1 cellular context compared by ENCODE assay signal in the genomic region with DNA sequence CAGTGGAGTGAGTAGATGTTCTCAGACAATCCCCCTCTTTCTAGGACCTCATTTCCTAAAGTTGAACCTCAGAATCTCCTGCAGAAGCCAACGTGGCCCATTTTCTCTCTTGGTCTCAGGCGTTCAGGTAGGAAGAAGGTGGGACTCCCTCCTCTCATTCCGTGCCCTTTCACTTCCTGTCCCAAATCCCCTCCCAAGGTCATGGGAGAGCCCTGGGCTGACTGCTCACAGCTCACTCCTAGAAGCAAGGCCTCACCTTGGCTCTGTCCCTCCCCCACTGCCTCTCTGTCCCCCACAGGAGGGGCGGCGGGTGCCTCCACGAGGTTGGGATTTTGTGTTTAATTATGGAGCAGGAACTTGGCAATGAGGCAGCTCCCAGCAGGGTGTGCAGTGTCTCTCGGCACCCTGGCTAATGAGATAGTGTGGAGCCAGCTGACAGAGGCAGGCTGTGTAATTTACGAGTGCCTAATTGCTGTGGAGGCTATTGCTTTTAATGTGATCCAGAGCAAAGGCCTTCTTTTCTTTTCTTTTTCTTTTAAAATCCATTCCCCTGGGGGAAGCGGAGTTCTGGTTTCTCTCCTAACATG.
TF ChIP-seq lines count a peak whose summit lies in the region.

No MANE protein-coding gene starts in this region.

TF ChIP-seq in HepG2, 621 proteins besides CTCF, POLR2A, EP300 and RAD21 (continued from another document and continues in another):
- TF ChIP-seq, protein P1, sequence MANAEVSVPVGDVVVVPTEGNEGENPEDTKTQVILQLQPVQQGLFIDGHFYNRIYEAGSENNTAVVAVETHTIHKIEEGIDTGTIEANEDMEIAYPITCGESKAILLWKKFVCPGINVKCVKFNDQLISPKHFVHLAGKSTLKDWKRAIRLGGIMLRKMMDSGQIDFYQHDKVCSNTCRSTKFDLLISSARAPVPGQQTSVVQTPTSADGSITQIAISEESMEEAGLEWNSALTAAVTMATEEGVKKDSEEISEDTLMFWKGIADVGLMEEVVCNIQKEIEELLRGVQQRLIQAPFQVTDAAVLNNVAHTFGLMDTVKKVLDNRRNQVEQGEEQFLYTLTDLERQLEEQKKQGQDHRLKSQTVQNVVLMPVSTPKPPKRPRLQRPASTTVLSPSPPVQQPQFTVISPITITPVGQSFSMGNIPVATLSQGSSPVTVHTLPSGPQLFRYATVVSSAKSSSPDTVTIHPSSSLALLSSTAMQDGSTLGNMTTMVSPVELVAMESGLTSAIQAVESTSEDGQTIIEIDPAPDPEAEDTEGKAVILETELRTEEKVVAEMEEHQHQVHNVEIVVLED (CRISPR knock-in tag; IDR thresholded peaks at IDR 0.05; ENCODE audit: borderline replicate concordance), result no peak
- TF ChIP-seq, protein P2, sequence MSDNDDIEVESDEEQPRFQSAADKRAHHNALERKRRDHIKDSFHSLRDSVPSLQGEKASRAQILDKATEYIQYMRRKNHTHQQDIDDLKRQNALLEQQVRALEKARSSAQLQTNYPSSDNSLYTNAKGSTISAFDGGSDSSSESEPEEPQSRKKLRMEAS (IDR thresholded peaks at IDR 0.05), result 0 out of 2 replicates have a peak, but pooled peaks have one; percentile 23
- no peak for TF ChIP-seq CREB1 (IDR thresholded peaks at IDR 0.05)
- TF ChIP-seq CREB1 (CRISPR knock-in tag; IDR thresholded peaks at IDR 0.05), result no peak
- TF ChIP-seq, protein P3, sequence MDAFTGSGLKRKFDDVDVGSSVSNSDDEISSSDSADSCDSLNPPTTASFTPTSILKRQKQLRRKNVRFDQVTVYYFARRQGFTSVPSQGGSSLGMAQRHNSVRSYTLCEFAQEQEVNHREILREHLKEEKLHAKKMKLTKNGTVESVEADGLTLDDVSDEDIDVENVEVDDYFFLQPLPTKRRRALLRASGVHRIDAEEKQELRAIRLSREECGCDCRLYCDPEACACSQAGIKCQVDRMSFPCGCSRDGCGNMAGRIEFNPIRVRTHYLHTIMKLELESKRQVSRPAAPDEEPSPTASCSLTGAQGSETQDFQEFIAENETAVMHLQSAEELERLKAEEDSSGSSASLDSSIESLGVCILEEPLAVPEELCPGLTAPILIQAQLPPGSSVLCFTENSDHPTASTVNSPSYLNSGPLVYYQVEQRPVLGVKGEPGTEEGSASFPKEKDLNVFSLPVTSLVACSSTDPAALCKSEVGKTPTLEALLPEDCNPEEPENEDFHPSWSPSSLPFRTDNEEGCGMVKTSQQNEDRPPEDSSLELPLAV (CRISPR knock-in tag; conservative IDR thresholded peaks at IDR 0.05; ENCODE audit: low read depth), result no peak
- TF ChIP-seq, protein P4, sequence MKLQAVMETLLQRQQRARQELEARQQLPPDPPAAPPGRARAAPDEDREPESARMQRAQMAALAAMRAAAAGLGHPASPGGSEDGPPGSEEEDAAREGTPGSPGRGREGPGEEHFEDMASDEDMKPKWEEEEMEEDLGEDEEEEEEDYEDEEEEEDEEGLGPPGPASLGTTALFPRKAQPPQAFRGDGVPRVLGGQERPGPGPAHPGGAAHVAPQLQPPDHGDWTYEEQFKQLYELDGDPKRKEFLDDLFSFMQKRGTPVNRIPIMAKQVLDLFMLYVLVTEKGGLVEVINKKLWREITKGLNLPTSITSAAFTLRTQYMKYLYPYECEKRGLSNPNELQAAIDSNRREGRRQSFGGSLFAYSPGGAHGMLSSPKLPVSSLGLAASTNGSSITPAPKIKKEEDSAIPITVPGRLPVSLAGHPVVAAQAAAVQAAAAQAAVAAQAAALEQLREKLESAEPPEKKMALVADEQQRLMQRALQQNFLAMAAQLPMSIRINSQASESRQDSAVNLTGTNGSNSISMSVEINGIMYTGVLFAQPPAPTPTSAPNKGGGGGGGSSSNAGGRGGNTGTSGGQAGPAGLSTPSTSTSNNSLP (IDR thresholded peaks at IDR 0.05; ENCODE audit: low read depth, low read length), result no peak
- TF ChIP-seq PHF21A (CRISPR knock-in tag; IDR thresholded peaks at IDR 0.05), result peak; percentile 60; the same call in 1 of the 2 replicates
- TF ChIP-seq, protein P5, sequence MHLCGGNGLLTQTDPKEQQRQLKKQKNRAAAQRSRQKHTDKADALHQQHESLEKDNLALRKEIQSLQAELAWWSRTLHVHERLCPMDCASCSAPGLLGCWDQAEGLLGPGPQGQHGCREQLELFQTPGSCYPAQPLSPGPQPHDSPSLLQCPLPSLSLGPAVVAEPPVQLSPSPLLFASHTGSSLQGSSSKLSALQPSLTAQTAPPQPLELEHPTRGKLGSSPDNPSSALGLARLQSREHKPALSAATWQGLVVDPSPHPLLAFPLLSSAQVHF (CRISPR knock-in tag; IDR thresholded peaks at IDR 0.05), result no peak
- TF ChIP-seq, protein P6, sequence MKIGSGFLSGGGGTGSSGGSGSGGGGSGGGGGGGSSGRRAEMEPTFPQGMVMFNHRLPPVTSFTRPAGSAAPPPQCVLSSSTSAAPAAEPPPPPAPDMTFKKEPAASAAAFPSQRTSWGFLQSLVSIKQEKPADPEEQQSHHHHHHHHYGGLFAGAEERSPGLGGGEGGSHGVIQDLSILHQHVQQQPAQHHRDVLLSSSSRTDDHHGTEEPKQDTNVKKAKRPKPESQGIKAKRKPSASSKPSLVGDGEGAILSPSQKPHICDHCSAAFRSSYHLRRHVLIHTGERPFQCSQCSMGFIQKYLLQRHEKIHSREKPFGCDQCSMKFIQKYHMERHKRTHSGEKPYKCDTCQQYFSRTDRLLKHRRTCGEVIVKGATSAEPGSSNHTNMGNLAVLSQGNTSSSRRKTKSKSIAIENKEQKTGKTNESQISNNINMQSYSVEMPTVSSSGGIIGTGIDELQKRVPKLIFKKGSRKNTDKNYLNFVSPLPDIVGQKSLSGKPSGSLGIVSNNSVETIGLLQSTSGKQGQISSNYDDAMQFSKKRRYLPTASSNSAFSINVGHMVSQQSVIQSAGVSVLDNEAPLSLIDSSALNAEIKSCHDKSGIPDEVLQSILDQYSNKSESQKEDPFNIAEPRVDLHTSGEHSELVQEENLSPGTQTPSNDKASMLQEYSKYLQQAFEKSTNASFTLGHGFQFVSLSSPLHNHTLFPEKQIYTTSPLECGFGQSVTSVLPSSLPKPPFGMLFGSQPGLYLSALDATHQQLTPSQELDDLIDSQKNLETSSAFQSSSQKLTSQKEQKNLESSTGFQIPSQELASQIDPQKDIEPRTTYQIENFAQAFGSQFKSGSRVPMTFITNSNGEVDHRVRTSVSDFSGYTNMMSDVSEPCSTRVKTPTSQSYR (CRISPR knock-in tag; IDR thresholded peaks at IDR 0.05; ENCODE audit: borderline replicate concordance), result peak; percentile 12; the same call in 1 of the 2 replicates
- no peak for TF ChIP-seq LCORL (IDR thresholded peaks at IDR 0.05)
- peak; percentile 61; the same call in 1 of the 2 replicates for TF ChIP-seq LCORL (CRISPR knock-in tag; IDR thresholded peaks at IDR 0.05)
- TF ChIP-seq ZFX (CRISPR knock-in tag; IDR thresholded peaks at IDR 0.05; ENCODE audit: low read depth), result peak; percentile 77
- TF ChIP-seq ZNF441 (CRISPR knock-in tag; IDR thresholded peaks at IDR 0.05; ENCODE audit: borderline replicate concordance), result peak; percentile 54; the same call in 1 of the 2 replicates
- no peak for TF ChIP-seq EEA1 (CRISPR knock-in tag; IDR thresholded peaks at IDR 0.05; ENCODE audit: borderline replicate concordance)
- TF ChIP-seq ATAD3A (CRISPR knock-in tag; IDR thresholded peaks at IDR 0.05), result no peak
- TF ChIP-seq, protein P7, sequence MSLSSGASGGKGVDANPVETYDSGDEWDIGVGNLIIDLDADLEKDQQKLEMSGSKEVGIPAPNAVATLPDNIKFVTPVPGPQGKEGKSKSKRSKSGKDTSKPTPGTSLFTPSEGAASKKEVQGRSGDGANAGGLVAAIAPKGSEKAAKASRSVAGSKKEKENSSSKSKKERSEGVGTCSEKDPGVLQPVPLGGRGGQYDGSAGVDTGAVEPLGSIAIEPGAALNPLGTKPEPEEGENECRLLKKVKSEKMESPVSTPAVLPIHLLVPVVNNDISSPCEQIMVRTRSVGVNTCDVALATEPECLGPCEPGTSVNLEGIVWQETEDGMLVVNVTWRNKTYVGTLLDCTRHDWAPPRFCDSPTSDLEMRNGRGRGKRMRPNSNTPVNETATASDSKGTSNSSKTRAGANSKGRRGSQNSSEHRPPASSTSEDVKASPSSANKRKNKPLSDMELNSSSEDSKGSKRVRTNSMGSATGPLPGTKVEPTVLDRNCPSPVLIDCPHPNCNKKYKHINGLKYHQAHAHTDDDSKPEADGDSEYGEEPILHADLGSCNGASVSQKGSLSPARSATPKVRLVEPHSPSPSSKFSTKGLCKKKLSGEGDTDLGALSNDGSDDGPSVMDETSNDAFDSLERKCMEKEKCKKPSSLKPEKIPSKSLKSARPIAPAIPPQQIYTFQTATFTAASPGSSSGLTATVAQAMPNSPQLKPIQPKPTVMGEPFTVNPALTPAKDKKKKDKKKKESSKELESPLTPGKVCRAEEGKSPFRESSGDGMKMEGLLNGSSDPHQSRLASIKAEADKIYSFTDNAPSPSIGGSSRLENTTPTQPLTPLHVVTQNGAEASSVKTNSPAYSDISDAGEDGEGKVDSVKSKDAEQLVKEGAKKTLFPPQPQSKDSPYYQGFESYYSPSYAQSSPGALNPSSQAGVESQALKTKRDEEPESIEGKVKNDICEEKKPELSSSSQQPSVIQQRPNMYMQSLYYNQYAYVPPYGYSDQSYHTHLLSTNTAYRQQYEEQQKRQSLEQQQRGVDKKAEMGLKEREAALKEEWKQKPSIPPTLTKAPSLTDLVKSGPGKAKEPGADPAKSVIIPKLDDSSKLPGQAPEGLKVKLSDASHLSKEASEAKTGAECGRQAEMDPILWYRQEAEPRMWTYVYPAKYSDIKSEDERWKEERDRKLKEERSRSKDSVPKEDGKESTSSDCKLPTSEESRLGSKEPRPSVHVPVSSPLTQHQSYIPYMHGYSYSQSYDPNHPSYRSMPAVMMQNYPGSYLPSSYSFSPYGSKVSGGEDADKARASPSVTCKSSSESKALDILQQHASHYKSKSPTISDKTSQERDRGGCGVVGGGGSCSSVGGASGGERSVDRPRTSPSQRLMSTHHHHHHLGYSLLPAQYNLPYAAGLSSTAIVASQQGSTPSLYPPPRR (CRISPR knock-in tag; IDR thresholded peaks at IDR 0.05; ENCODE audit: borderline replicate concordance), result peak; percentile 24; the same call in 1 of the 2 replicates
- TF ChIP-seq SIX4 (CRISPR knock-in tag; IDR thresholded peaks at IDR 0.05), result no peak
- TF ChIP-seq ZNF335 (CRISPR knock-in tag; IDR thresholded peaks at IDR 0.05), result no peak
- TF ChIP-seq, protein P8, sequence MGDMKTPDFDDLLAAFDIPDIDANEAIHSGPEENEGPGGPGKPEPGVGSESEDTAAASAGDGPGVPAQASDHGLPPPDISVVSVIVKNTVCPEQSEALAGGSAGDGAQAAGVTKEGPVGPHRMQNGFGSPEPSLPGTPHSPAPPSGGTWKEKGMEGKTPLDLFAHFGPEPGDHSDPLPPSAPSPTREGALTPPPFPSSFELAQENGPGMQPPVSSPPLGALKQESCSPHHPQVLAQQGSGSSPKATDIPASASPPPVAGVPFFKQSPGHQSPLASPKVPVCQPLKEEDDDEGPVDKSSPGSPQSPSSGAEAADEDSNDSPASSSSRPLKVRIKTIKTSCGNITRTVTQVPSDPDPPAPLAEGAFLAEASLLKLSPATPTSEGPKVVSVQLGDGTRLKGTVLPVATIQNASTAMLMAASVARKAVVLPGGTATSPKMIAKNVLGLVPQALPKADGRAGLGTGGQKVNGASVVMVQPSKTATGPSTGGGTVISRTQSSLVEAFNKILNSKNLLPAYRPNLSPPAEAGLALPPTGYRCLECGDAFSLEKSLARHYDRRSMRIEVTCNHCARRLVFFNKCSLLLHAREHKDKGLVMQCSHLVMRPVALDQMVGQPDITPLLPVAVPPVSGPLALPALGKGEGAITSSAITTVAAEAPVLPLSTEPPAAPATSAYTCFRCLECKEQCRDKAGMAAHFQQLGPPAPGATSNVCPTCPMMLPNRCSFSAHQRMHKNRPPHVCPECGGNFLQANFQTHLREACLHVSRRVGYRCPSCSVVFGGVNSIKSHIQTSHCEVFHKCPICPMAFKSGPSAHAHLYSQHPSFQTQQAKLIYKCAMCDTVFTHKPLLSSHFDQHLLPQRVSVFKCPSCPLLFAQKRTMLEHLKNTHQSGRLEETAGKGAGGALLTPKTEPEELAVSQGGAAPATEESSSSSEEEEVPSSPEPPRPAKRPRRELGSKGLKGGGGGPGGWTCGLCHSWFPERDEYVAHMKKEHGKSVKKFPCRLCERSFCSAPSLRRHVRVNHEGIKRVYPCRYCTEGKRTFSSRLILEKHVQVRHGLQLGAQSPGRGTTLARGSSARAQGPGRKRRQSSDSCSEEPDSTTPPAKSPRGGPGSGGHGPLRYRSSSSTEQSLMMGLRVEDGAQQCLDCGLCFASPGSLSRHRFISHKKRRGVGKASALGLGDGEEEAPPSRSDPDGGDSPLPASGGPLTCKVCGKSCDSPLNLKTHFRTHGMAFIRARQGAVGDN (CRISPR knock-in tag; IDR thresholded peaks at IDR 0.05), result peak; percentile 61
- TF ChIP-seq ZEB1 (IDR thresholded peaks at IDR 0.05; ENCODE audit: insufficient replicate concordance, low read depth), result peak; percentile 19
- TF ChIP-seq ERF (CRISPR knock-in tag; IDR thresholded peaks at IDR 0.05), result 0 out of 2 replicates have a peak, but pooled peaks have one; percentile 14
- TF ChIP-seq EHMT2 (IDR thresholded peaks at IDR 0.05; ENCODE audit: borderline replicate concordance, low read depth, low read length), result no peak
- TF ChIP-seq SRSF4 (IDR thresholded peaks at IDR 0.05; ENCODE audit: low read depth, low read length, poor library complexity, severe bottlenecking), result no peak
- TF ChIP-seq GABPB1 (CRISPR knock-in tag; IDR thresholded peaks at IDR 0.05), result peak; percentile 60
- TF ChIP-seq, protein P9, sequence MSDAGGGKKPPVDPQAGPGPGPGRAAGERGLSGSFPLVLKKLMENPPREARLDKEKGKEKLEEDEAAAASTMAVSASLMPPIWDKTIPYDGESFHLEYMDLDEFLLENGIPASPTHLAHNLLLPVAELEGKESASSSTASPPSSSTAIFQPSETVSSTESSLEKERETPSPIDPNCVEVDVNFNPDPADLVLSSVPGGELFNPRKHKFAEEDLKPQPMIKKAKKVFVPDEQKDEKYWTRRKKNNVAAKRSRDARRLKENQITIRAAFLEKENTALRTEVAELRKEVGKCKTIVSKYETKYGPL (CRISPR knock-in tag; IDR thresholded peaks at IDR 0.05), result no peak
- TF ChIP-seq HIVEP1 (CRISPR knock-in tag; IDR thresholded peaks at IDR 0.05), result 0 out of 2 replicates have a peak, but pooled peaks have one; percentile 42
- TF ChIP-seq, protein P10, sequence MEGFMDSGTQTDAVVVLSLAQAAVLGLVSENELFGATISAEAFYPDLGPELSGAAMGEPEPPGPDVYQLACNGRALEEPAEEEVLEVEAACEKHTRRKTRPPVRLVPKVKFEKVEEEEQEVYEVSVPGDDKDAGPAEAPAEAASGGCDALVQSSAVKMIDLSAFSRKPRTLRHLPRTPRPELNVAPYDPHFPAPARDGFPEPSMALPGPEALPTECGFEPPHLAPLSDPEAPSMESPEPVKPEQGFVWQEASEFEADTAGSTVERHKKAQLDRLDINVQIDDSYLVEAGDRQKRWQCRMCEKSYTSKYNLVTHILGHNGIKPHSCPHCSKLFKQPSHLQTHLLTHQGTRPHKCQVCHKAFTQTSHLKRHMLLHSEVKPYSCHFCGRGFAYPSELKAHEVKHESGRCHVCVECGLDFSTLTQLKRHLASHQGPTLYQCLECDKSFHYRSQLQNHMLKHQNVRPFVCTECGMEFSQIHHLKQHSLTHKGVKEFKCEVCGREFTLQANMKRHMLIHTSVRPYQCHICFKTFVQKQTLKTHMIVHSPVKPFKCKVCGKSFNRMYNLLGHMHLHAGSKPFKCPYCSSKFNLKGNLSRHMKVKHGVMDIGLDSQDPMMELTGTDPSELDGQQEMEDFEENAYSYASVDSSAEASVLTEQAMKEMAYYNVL (CRISPR knock-in tag; IDR thresholded peaks at IDR 0.05; ENCODE audit: borderline replicate concordance), result 0 out of 2 replicates have a peak, but pooled peaks have one; percentile 43
